16 cellular contexts compared by ENCODE assay signal in the genomic region with DNA sequence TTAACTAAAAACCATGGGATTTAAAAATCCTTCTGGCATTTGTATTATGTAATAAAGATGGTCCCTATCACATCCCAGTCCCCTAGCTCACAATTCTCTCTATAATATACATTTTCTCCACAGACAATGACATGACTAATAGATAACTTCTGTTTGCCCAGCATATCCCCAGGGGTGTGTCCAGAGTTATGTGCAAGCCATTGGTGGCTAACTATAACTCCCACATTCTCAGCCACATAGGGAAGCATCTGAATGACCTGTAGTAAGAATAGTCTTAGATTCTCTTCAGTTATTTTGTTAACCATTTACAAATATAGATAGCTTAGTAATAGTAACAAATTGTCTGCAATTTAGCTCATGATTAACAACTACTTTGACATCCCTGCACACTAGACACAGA. TPM values are rescaled to one million over a fixed set of nuclear protein-coding genes. Genes with fewer than 3 reads are reported as not detected.
A peak's percentile ranks its signal among the peaks of the same experiment; 100 is the strongest.
DNase-seq lines count a peak whose midpoint lies in the region; ATAC-seq, FAIRE-seq and TF ChIP-seq lines count a peak whose summit lies in the region.
"Had no signal": no experiment of that assay in that cellular context is flagged by ENCODE, and none has a peak within 500 bp of the region (broad histone marks: within the 10 kb centered on the region; RNA-seq: fewer than 3 reads in every experiment).

No MANE protein-coding gene starts in this region.

- FAIRE-seq in A549 (lab: Jason Lieb, UNC) = no peak
- FAIRE-seq: HTR-8/SVneo had no signal

- H3K4me1 ChIP-seq in A549 (peaks cover 7% of the 10 kb centered on the region; the same call in 1 of the 3 replicates), RWPE2 (ENCODE audit: insufficient read depth, poor library complexity, severe bottlenecking) (no peaks in the 10 kb centered on the region)

- H3K27ac ChIP-seq in A549 (no peak overlapping the region), RWPE2 (ENCODE audit: poor library complexity, severe bottlenecking) (no peak overlapping the region)
- H3K27ac ChIP-seq: GM23248 had no signal

- DNase-seq in A549 (ENCODE audit: low read depth in 1 of 2, low spot score in 1 of 2) (peak; percentile 28 to 46), RWPE2 (ENCODE audit: low spot score) (no peak), fibroblast of the aortic adventitia (ENCODE audit: low read depth) (peak; percentile 2), NCI-H128 (lab: John Stamatoyannopoulos, UW; ENCODE audit: unreplicated experiment) (no peak), H7 (no peak)
- DNase-seq: 8988T, C1 segment of cervical spinal cord, GM23248, NCI-H1092 treated with DMSO at 0.1 percent for 48 hours, NCI-H187, NCI-H2171, SIG-M5 had no signal

- H3K27me3 ChIP-seq in RWPE2 (ENCODE audit: insufficient read depth, poor library complexity, severe bottlenecking) (peaks cover 34% of the 10 kb centered on the region), H7 (ENCODE audit: control insufficient read depth, insufficient read depth, low read length) (no peaks in the 10 kb centered on the region; the same call in 1 of the 2 replicates)

- H3K4me3 ChIP-seq in A549 (no peak overlapping the region), RWPE2 (ENCODE audit: severe bottlenecking) (no peak overlapping the region), fibroblast of the aortic adventitia (ENCODE audit: low read depth, low read length) (no peak overlapping the region), H7 (ENCODE audit: insufficient read depth, low read depth, low read length) (no peak overlapping the region)
- H3K4me3 ChIP-seq: GM23248 had no signal

- POLR2A ChIA-PET in A549 (lab: Yijun Ruan, JAX) = no interaction called here

- TF ChIP-seq EP300 in A549 (IDR thresholded peaks at IDR 0.05) = no peak

- H3K4me2 ChIP-seq in A549 = no peak overlapping the region

- TF ChIP-seq POLR2A in A549 (IDR thresholded peaks at IDR 0.05; ENCODE audit: low read length) = no peak

- ATAC-seq in A549 (peak; percentile 28 to 87; a peak in 3 of 6 replicates), HG03460 (IDR thresholded peaks at IDR 0.05; ENCODE audit: unreplicated experiment) (peak; percentile 83), RWPE2 (ENCODE audit: low read depth) (peak; percentile 67), GM21619 (IDR thresholded peaks at IDR 0.05; ENCODE audit: unreplicated experiment) (no peak), HG02588 (IDR thresholded peaks at IDR 0.05; ENCODE audit: unreplicated experiment) (no peak)

- CTCF ChIA-PET in A549 (lab: Yijun Ruan, JAX) = interaction anchor here (0.6 to 2.2 kb wide), 3 partner anchors 8 to 52 kb away, joined by 3 to 5 read pairs (median 3); no protein-coding TSS in a partner anchor

- H3K9me3 ChIP-seq in A549 (no peaks in the 10 kb centered on the region), RWPE2 (ENCODE audit: severe bottlenecking) (no peaks in the 10 kb centered on the region)

- no peak for TF ChIP-seq CTCF in A549 (IDR thresholded peaks at IDR 0.05)
- no peak for TF ChIP-seq CTCF in RWPE2 (IDR thresholded peaks at IDR 0.05; ENCODE audit: poor library complexity, severe bottlenecking)
- no peak for TF ChIP-seq CTCF in fibroblast of the aortic adventitia (IDR thresholded peaks at IDR 0.05; ENCODE audit: insufficient read depth, low read length)

- TF ChIP-seq RAD21 in A549 (conservative IDR thresholded peaks at IDR 0.05 in 1 of 2, IDR thresholded peaks at IDR 0.05 in 1 of 2) = no peak

- H3K36me3 ChIP-seq in RWPE2 (ENCODE audit: low read depth) (no peaks in the 10 kb centered on the region), H7 (replicated peaks; ENCODE audit: control insufficient read depth, insufficient read depth, low read length) (no peaks in the 10 kb centered on the region)

TF ChIP-seq in A549, 52 proteins besides CTCF, POLR2A, EP300 and RAD21:
- no peak for TF ChIP-seq ZC3H11A (IDR thresholded peaks at IDR 0.05)
- TF ChIP-seq HMGXB4 (CRISPR knock-in tag; IDR thresholded peaks at IDR 0.05; ENCODE audit: borderline replicate concordance) = no peak
- no peak for TF ChIP-seq HDAC2 (IDR thresholded peaks at IDR 0.05)
- TF ChIP-seq HOXB13 (CRISPR knock-in tag; IDR thresholded peaks at IDR 0.05; ENCODE audit: low read depth) = no peak
- no peak for TF ChIP-seq MAX (IDR thresholded peaks at IDR 0.05)
- TF ChIP-seq MAZ (IDR thresholded peaks at IDR 0.05; ENCODE audit: borderline replicate concordance, low read depth, low read length) = no peak
- no peak for TF ChIP-seq EHF (CRISPR knock-in tag; IDR thresholded peaks at IDR 0.05)
- no peak for TF ChIP-seq GATA3 (IDR thresholded peaks at IDR 0.05; ENCODE audit: borderline replicate concordance)
- no peak for TF ChIP-seq PBX3 (IDR thresholded peaks at IDR 0.05)
- TF ChIP-seq MAFK (IDR thresholded peaks at IDR 0.05; ENCODE audit: partially characterized antibody) = no peak
- no peak for TF ChIP-seq NR3C1 (IDR thresholded peaks at IDR 0.05)
- TF ChIP-seq NFE2L2 (conservative IDR thresholded peaks at IDR 0.05; ENCODE audit: low read length) = no peak
- TF ChIP-seq ZSCAN20 (CRISPR knock-in tag; IDR thresholded peaks at IDR 0.05) = no peak
- TF ChIP-seq PHF8 (IDR thresholded peaks at IDR 0.05; ENCODE audit: borderline replicate concordance, low read depth) = no peak
- TF ChIP-seq EHMT2 (IDR thresholded peaks at IDR 0.05; ENCODE audit: low read depth) = no peak
- TF ChIP-seq, protein P1, sequence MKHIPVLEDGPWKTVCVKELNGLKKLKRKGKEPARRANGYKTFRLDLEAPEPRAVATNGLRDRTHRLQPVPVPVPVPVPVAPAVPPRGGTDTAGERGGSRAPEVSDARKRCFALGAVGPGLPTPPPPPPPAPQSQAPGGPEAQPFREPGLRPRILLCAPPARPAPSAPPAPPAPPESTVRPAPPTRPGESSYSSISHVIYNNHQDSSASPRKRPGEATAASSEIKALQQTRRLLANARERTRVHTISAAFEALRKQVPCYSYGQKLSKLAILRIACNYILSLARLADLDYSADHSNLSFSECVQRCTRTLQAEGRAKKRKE (CRISPR knock-in tag; IDR thresholded peaks at IDR 0.05; ENCODE audit: low read depth) = no peak
- TF ChIP-seq RNF2 (IDR thresholded peaks at IDR 0.05; ENCODE audit: borderline replicate concordance, low read depth) = no peak
- TF ChIP-seq RFX5 (IDR thresholded peaks at IDR 0.05) = no peak
- no peak for TF ChIP-seq BCL3 (IDR thresholded peaks at IDR 0.05)
- no peak for TF ChIP-seq CEBPB (IDR thresholded peaks at IDR 0.05)
TF ChIP-seq in A549: peak in this region for 0.

RNA-seq across cellular contexts. Expression of gene RBSN, which starts 52.2 kb away (rescaled TPM):
- polyA plus RNA-seq in A549 (2011; rRNA removed) (14.9 and 15.2 TPM in 2 replicates), A549 (2017; fragmentation: RNase III; extraction: RNeasy Plus Mini Kit Qiagen cat#74134 plus additional on column Dnase treatment) (9.1 to 9.6 TPM (median 9.5 TPM) in 3 replicates)
- polyA plus RNA-seq in A549 (2012; cell fraction: cytosol; rRNA removed) = 4.8 and 4.9 TPM in 2 replicates
- polyA plus RNA-seq in A549 (2012; cell fraction: nucleus; rRNA removed) = 8.5 and 9.1 TPM in 2 replicates
- 25.7 and 26.3 TPM in 2 replicates for polyA minus RNA-seq in A549 (2011; rRNA and poly(A)+ RNA removed)
- 22.7 and 29.6 TPM in 2 replicates for total RNA-seq in fibroblast of the aortic adventitia (ENCODE audit: low replicate concordance)
- total RNA-seq in H7 (2014; rRNA removed; shearing (Covaris generic)) = 17.6 and 22.3 TPM in 2 replicates

RNA-seq across cellular contexts. Expression of gene CAPN7, which starts 54.9 kb away (rescaled TPM):
- 31.1 and 36.8 TPM in 2 replicates for polyA plus RNA-seq in A549 (2011; rRNA removed)
- 9.6 and 14.6 TPM in 2 replicates for polyA plus RNA-seq in A549 (2012; cell fraction: cytosol; rRNA removed)
- 8.0 and 17.2 TPM in 2 replicates for polyA plus RNA-seq in A549 (2012; cell fraction: nucleus; rRNA removed)
- 19.9 to 23.2 TPM (median 21.3 TPM) in 3 replicates for polyA plus RNA-seq in A549 (2017; fragmentation: RNase III; extraction: RNeasy Plus Mini Kit Qiagen cat#74134 plus additional on column Dnase treatment)
- polyA minus RNA-seq in A549 (2011; rRNA and poly(A)+ RNA removed) = 18.8 and 20.5 TPM in 2 replicates
- total RNA-seq in fibroblast of the aortic adventitia (ENCODE audit: low replicate concordance) = 36.3 and 47.3 TPM in 2 replicates
- 10.6 and 14.3 TPM in 2 replicates for total RNA-seq in H7 (2014; rRNA removed; shearing (Covaris generic))

Comparison
In these comparisons a context has a peak if more than half of its experiments do, and no peak if none do; other contexts are left out.
1. ATAC-seq: peak in A549 (2 of 2), HG03460 (single experiment) and RWPE2 (single experiment); none in GM21619 (single experiment) and HG02588 (single experiment).
2. DNase-seq: peak in A549 (2 of 2) and fibroblast of the aortic adventitia (single experiment); none in RWPE2 (single experiment), NCI-H128 (single experiment) and H7 (single experiment).